13 cellular contexts compared by ENCODE assay signal in genomic region chr22:19810381-19811141, GRCh38. TPM values are rescaled to one million over a fixed set of nuclear protein-coding genes. Genes with fewer than 3 reads are reported as not detected.
A peak's percentile ranks its signal among the peaks of the same experiment; 100 is the strongest.
DNase-seq lines count a peak whose midpoint lies in the region; ATAC-seq, FAIRE-seq and TF ChIP-seq lines count a peak whose summit lies in the region.
"Had no signal": no experiment of that assay in that cellular context is flagged by ENCODE, and none has a peak within 500 bp of the region (broad histone marks: within the 10 kb centered on the region; RNA-seq: fewer than 3 reads in every experiment).

No MANE protein-coding gene starts in this region.

- no peak overlapping the region for H3K27ac ChIP-seq in neural progenitor cell
- H3K27ac ChIP-seq in small intestine (ENCODE audit: low read depth in 1 of 2, low read length in 1 of 2), result no peak overlapping the region
- H3K27ac ChIP-seq: vagina had no signal

- H3K79me2 ChIP-seq in neural progenitor cell (ENCODE audit: low read depth), result no peaks in the 10 kb centered on the region

- H3K9me3 ChIP-seq in neural progenitor cell (ENCODE audit: low read depth), result no peaks in the 10 kb centered on the region
- H3K9me3 ChIP-seq in small intestine (ENCODE audit: control insufficient read depth, low read depth), result no peaks in the 10 kb centered on the region
- H3K9me3 ChIP-seq: vagina had no signal

- H3K27ac Mint-ChIP-seq in CD14-positive monocyte (no peak overlapping the region), neural progenitor cell (peak overlapping the region; percentile 78)
- no peak overlapping the region for H3K27ac Mint-ChIP-seq in activated T-cell treated with anti-CD3 and anti-CD28 coated beads, Interleukin-2, amount 50 U/mL, for 24 hours
- H3K27ac Mint-ChIP-seq: T-cell had no signal

- H3K4me3 ChIP-seq in HFF-Myc (replicated peaks; ENCODE audit: low read depth, low read length) (no peak overlapping the region), neural progenitor cell (no peak overlapping the region), small intestine (ENCODE audit: low read depth in 1 of 2, low read length in 2 of 2) (no peak overlapping the region)
- H3K4me3 ChIP-seq: vagina had no signal

- H3F3A ChIP-seq in neural progenitor cell (ENCODE audit: low read depth), result no peaks in the 10 kb centered on the region

- H3K27me3 ChIP-seq in neural progenitor cell (no peaks in the 10 kb centered on the region), small intestine (ENCODE audit: control insufficient read depth in 2 of 2, insufficient read depth in 2 of 2, low read length in 2 of 2) (no peaks in the 10 kb centered on the region)
- H3K27me3 ChIP-seq: vagina had no signal

- WGBS in small intestine, 3 donors, result 84 to 94% (median 86%) methylated on average over 22 to 23 of the region's 23 CpGs

- peak overlapping the region in 1 of 2 donors; percentile 24 for H3K4me3 Mint-ChIP-seq in CD14-positive monocyte
- no peak overlapping the region for H3K4me3 Mint-ChIP-seq in neural progenitor cell
- H3K4me3 Mint-ChIP-seq in activated T-cell treated with anti-CD3 and anti-CD28 coated beads, Interleukin-2, amount 50 U/mL, for 24 hours, result no peak overlapping the region
- H3K4me3 Mint-ChIP-seq: T-cell had no signal

- DNase-seq in CD14-positive monocyte (ENCODE audit: low spot score) (peak; percentile 29), HFF-Myc (ENCODE audit: extremely low read depth, low read depth) (peak; percentile 37), ecto neural progenitor cell (ENCODE audit: low spot score) (peak; percentile 44), neural progenitor cell (ENCODE audit: low spot score) (peak; percentile 31), MV-4-11 (lab: John Stamatoyannopoulos, UW) (no peak), small intestine (no peak)
- DNase-seq in activated T-cell treated with anti-CD3 and anti-CD28 coated beads, Interleukin-2, amount 50 U/mL, for 24 hours, result no peak
- DNase-seq: activated T-cell treated with anti-CD3 and anti-CD28 coated beads, Interleukin-2, amount 50 U/mL, for 48 hours; NCI-H524 treated with DMSO at 0.1 percent for 48 hours; nucleus accumbens had no signal

- H3K27me3 Mint-ChIP-seq in CD14-positive monocyte (ENCODE audit: low read depth in 3 of 3) (peaks cover 0 to 4% (median 0%) of the 10 kb centered on the region in 3 donors), neural progenitor cell (ENCODE audit: insufficient read depth, low read depth) (no peaks in the 10 kb centered on the region)
- no peaks in the 10 kb centered on the region for H3K27me3 Mint-ChIP-seq in activated T-cell treated with anti-CD3 and anti-CD28 coated beads, Interleukin-2, amount 50 U/mL, for 24 hours
- H3K27me3 Mint-ChIP-seq: T-cell had no signal

- H3K36me3 Mint-ChIP-seq in CD14-positive monocyte (no peaks in the 10 kb centered on the region), neural progenitor cell (no peaks in the 10 kb centered on the region)
- peaks cover 47% of the 10 kb centered on the region for H3K36me3 Mint-ChIP-seq in activated T-cell treated with anti-CD3 and anti-CD28 coated beads, Interleukin-2, amount 50 U/mL, for 24 hours (ENCODE audit: low read depth)

- H3K9me3 Mint-ChIP-seq in CD14-positive monocyte (peaks cover 0 to 4% (median 0%) of the 10 kb centered on the region in 7 donors), neural progenitor cell (no peaks in the 10 kb centered on the region)
- H3K9me3 Mint-ChIP-seq in activated T-cell treated with anti-CD3 and anti-CD28 coated beads, Interleukin-2, amount 50 U/mL, for 24 hours, result no peaks in the 10 kb centered on the region
- H3K9me3 Mint-ChIP-seq: T-cell had no signal

- H3K4me2 ChIP-seq in neural progenitor cell, result no peak overlapping the region

- no peak overlapping the region for H2AFZ ChIP-seq in neural progenitor cell (replicated peaks)

- H3K4me1 Mint-ChIP-seq in CD14-positive monocyte, result no peaks in the 10 kb centered on the region
- H3K4me1 Mint-ChIP-seq in neural progenitor cell, result peaks cover 3% of the 10 kb centered on the region
- no peaks in the 10 kb centered on the region for H3K4me1 Mint-ChIP-seq in activated T-cell treated with anti-CD3 and anti-CD28 coated beads, Interleukin-2, amount 50 U/mL, for 24 hours (ENCODE audit: low read depth)

- intact Hi-C loops in CD14-positive monocyte (cut with micrococcal nuclease), result no loop called here

- no peak overlapping the region for H3K9ac ChIP-seq in neural progenitor cell

- no peak for FAIRE-seq in small intestine (lab: Jason Lieb, UNC)

- no peaks in the 10 kb centered on the region for H3K36me3 ChIP-seq in neural progenitor cell
- no peaks in the 10 kb centered on the region for H3K36me3 ChIP-seq in small intestine (ENCODE audit: control insufficient read depth in 2 of 2, insufficient read depth in 2 of 2, low read length in 2 of 2)
- H3K36me3 ChIP-seq: vagina had no signal

- ATAC-seq in HG03439 (IDR thresholded peaks at IDR 0.05; ENCODE audit: unreplicated experiment), result no peak

- H3K4me1 ChIP-seq in neural progenitor cell, result no peaks in the 10 kb centered on the region
- H3K4me1 ChIP-seq in small intestine (ENCODE audit: control insufficient read depth in 2 of 2, insufficient read depth in 1 of 2, low read depth in 1 of 2, low read length in 1 of 2), result no peaks in the 10 kb centered on the region

- no peak for TF ChIP-seq CTCF in CD14-positive monocyte (IDR thresholded peaks at IDR 0.05)
- TF ChIP-seq CTCF in HFF-Myc (IDR thresholded peaks at IDR 0.05; ENCODE audit: low read depth, low read length, missing control alignments), result no peak
- no peak for TF ChIP-seq CTCF in neural progenitor cell (IDR thresholded peaks at IDR 0.05)

- H4K20me1 ChIP-seq in neural progenitor cell (ENCODE audit: low read depth), result no peaks in the 10 kb centered on the region

RNA-seq across cellular contexts. Expression of gene GNB1L, which starts 44.1 kb away (rescaled TPM):
- 1 to 10 TPM; 4.8 to 6.0 TPM for polyA plus RNA-seq in CD14-positive monocyte
- total RNA-seq in neural progenitor cell (ENCODE audit: low replicate concordance), result 3.0 and 11.6 TPM in 2 replicates
- polyA plus RNA-seq in small intestine, result 10 to 100 TPM in 2 of 3 donors, 1 to 10 TPM in 1; 7.6 to 18.9 (median 12.1) TPM

RNA-seq across cellular contexts. Expression of gene RTL10, which starts 44.1 kb away (rescaled TPM):
- polyA plus RNA-seq in CD14-positive monocyte, result 1 to 10 TPM; 1.4 to 1.5 TPM
- 7.3 and 16.3 TPM in 2 replicates for total RNA-seq in neural progenitor cell (ENCODE audit: low replicate concordance)
- 10 to 100 TPM in 2 of 3 donors, 1 to 10 TPM in 1; 9.7 to 30.6 (median 26.5) TPM for polyA plus RNA-seq in small intestine

RNA-seq across cellular contexts. Expression of gene TBX1, which starts 50.0 kb away (rescaled TPM):
- polyA plus RNA-seq in CD14-positive monocyte (not detected), small intestine (1 to 10 TPM in 2 of 3 donors, not detected in 1; 1.1 to 4.8 TPM)
- total RNA-seq in neural progenitor cell (ENCODE audit: low replicate concordance), result 0.06 TPM in 1 of 2 replicates, not detected in the other

Comparison
In these comparisons a context has a peak if more than half of its experiments do, and no peak if none do; other contexts are left out.
1. DNase-seq: peak in CD14-positive monocyte (single experiment), HFF-Myc (single experiment), ecto neural progenitor cell (single experiment) and neural progenitor cell (single experiment); none in MV-4-11 (single experiment), activated T-cell treated with anti-CD3 and anti-CD28 coated beads, Interleukin-2, amount 50 U/mL, for 24 hours (single experiment) and small intestine (single experiment).
2. RNA of gene RTL10, which starts 44.1 kb away (polyA plus RNA-seq): 9.7 to 30.6 TPM in small intestine; 1.4 to 1.5 TPM in CD14-positive monocyte; every median in the first group is over 4 times any median in the second.